In the genomic region with DNA sequence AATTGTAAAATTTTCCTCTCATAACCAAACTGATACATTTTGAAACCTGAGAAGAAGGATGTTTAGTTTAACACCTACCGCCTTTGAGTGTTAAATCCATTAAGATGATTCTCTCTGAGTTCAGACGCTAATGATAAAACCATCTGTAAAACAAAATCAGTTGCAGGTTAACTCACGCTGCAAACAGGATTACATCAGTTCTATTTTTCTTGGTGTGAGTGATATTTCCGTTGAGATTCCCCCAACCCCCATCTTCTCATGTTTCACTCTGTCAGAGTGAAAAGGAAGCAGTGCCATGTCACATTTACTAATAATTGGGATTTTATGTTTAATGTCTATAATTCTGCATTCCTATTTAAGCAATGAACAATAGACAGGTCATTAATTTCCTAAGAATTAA, we compare ENCODE assay signal across 9 cellular contexts.
A peak's percentile ranks its signal among the peaks of the same experiment; 100 is the strongest.
DNase-seq lines count a peak whose midpoint lies in the region; ATAC-seq and TF ChIP-seq lines count a peak whose summit lies in the region.
"Had no signal": no experiment of that assay in that cellular context is flagged by ENCODE, and none has a peak within 500 bp of the region (broad histone marks: within the 10 kb centered on the region; RNA-seq: fewer than 3 reads in every experiment).

No MANE protein-coding gene starts in this region.

- DNase-seq in activated T-cell treated with anti-CD3 and anti-CD28 coated beads, Interleukin-2, amount 50 U/mL, for 24 hours: no peak
- DNase-seq in activated T-cell treated with anti-CD3 and anti-CD28 coated beads, Interleukin-2, amount 50 U/mL, for 1 hour: no peak
- DNase-seq in NCI-H2171 treated with DMSO at 0.1 percent for 48 hours (lab: John Stamatoyannopoulos, UW) (peak; percentile 87), cardiac fibroblast (ENCODE audit: low read depth in 2 of 2) (peak; percentile 46 to 72), smooth muscle cell (lab: John Stamatoyannopoulos, UW; ENCODE audit: unreplicated experiment) (no peak), activated gamma-delta T cell treated with Interleukin-2 at 50 U/mL for 16 hours (no peak), left cardiac atrium (no peak), C1 segment of cervical spinal cord (lab: John Stamatoyannopoulos, UW) (no peak)
- DNase-seq: CD8-positive, alpha-beta memory T cell had no signal

- H3K79me2 ChIP-seq in smooth muscle cell (ENCODE audit: low read depth): no peaks in the 10 kb centered on the region

- no peaks in the 10 kb centered on the region for H3K36me3 ChIP-seq in smooth muscle cell (ENCODE audit: low read depth)

- no peak for ATAC-seq in left cardiac atrium

- no peaks in the 10 kb centered on the region for H3K27me3 Mint-ChIP-seq in activated T-cell treated with anti-CD3 and anti-CD28 coated beads, Interleukin-2, amount 50 U/mL, for 24 hours

- H3K9ac ChIP-seq in smooth muscle cell (ENCODE audit: low read depth): no peak overlapping the region

- intact Hi-C loops in left cardiac atrium (cut with DNase I): no loop called here

- H3K4me1 ChIP-seq in smooth muscle cell (ENCODE audit: low read depth): peaks cover 9% of the 10 kb centered on the region

- TF ChIP-seq CTCF in cardiac fibroblast (IDR thresholded peaks at IDR 0.05; ENCODE audit: low read depth, low read length): no peak
- TF ChIP-seq CTCF in smooth muscle cell (IDR thresholded peaks at IDR 0.05; ENCODE audit: borderline replicate concordance, insufficient read depth, poor library complexity, severe bottlenecking): no peak

- H3K36me3 Mint-ChIP-seq in activated T-cell treated with anti-CD3 and anti-CD28 coated beads, Interleukin-2, amount 50 U/mL, for 24 hours (ENCODE audit: low read depth): peaks cover 40% of the 10 kb centered on the region

- H3K4me2 ChIP-seq in smooth muscle cell: peak overlapping the region; percentile 6

- no peaks in the 10 kb centered on the region for H3K9me3 Mint-ChIP-seq in activated T-cell treated with anti-CD3 and anti-CD28 coated beads, Interleukin-2, amount 50 U/mL, for 24 hours
- H3K9me3 Mint-ChIP-seq: CD8-positive, alpha-beta memory T cell had no signal

- no peaks in the 10 kb centered on the region for H3F3A ChIP-seq in smooth muscle cell (ENCODE audit: low read depth)

- H3K4me3 ChIP-seq in cardiac fibroblast (replicated peaks in 1 of 2; ENCODE audit: low read depth in 2 of 2, low read length in 2 of 2): no peak overlapping the region
- no peak overlapping the region for H3K4me3 ChIP-seq in smooth muscle cell

- peak overlapping the region; percentile 7 for H3K27ac ChIP-seq in smooth muscle cell (ENCODE audit: low read depth)

- H3K27me3 ChIP-seq in smooth muscle cell (ENCODE audit: low read depth): no peaks in the 10 kb centered on the region

- no peaks in the 10 kb centered on the region for H4K20me1 ChIP-seq in smooth muscle cell (ENCODE audit: low read depth)

- H3K27ac Mint-ChIP-seq in activated T-cell treated with anti-CD3 and anti-CD28 coated beads, Interleukin-2, amount 50 U/mL, for 24 hours: peak overlapping the region; percentile 66

- no peak overlapping the region for H2AFZ ChIP-seq in smooth muscle cell (ENCODE audit: low read depth)

- 46% methylated on average over 4 of the region's 4 CpGs for WGBS in smooth muscle cell (ENCODE audit: low lambda C conversion rate)

- no peaks in the 10 kb centered on the region for H3K9me3 ChIP-seq in smooth muscle cell (replicated peaks; ENCODE audit: low read depth)

- no peak overlapping the region for H3K4me3 Mint-ChIP-seq in activated T-cell treated with anti-CD3 and anti-CD28 coated beads, Interleukin-2, amount 50 U/mL, for 24 hours
- H3K4me3 Mint-ChIP-seq: CD8-positive, alpha-beta memory T cell had no signal

- H3K4me1 Mint-ChIP-seq in activated T-cell treated with anti-CD3 and anti-CD28 coated beads, Interleukin-2, amount 50 U/mL, for 24 hours (ENCODE audit: low read depth): peaks cover 21% of the 10 kb centered on the region

Comparison
In these comparisons a context has a peak if more than half of its experiments do, and no peak if none do; other contexts are left out.
1. DNase-seq: peak in NCI-H2171 treated with DMSO at 0.1 percent for 48 hours (single experiment) and cardiac fibroblast (2 of 2); none in activated T-cell treated with anti-CD3 and anti-CD28 coated beads, Interleukin-2, amount 50 U/mL, for 24 hours (single experiment), activated T-cell treated with anti-CD3 and anti-CD28 coated beads, Interleukin-2, amount 50 U/mL, for 1 hour (single experiment), smooth muscle cell (single experiment), activated gamma-delta T cell treated with Interleukin-2 at 50 U/mL for 16 hours (single experiment), left cardiac atrium (single experiment) and C1 segment of cervical spinal cord (0 of 14).